Comparison of ENCODE assay signal across 11 cellular contexts in the genomic region with DNA sequence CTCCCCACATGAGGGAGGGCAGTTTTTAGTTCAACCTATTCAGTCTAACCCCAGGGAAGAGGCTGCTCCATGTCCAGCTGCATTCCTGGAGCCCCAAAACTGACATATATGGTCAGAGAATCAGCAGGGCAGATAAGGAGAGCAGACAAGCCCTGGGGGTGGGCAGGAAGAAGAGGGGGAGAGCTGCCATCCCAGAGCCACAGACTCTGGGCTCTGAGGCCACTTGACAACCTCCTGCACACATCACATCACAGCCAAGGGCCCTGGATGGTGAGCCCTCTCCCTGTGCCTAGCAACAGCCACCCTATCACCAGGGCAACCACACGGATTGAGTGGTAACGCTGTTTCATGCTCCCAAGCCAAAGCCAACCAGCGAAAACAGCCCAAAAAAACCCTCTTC. TPM values are rescaled to one million over a fixed set of nuclear protein-coding genes. Genes with fewer than 3 reads are reported as not detected.
DNase-seq lines count a peak whose midpoint lies in the region; ATAC-seq and TF ChIP-seq lines count a peak whose summit lies in the region.
"Had no signal": no experiment of that assay in that cellular context is flagged by ENCODE, and none has a peak within 500 bp of the region (broad histone marks: within the 10 kb centered on the region; RNA-seq: fewer than 3 reads in every experiment).

No MANE protein-coding gene starts in this region.

- H3K36me3 ChIP-seq in Loucy (ENCODE audit: insufficient read depth, low read length) (peaks cover 7% of the 10 kb centered on the region; the same call in 1 of the 2 replicates), adipocyte (ENCODE audit: control insufficient read depth, insufficient read depth, low read length, severe bottlenecking) (peaks cover 27% of the 10 kb centered on the region), skeletal muscle satellite cell (ENCODE audit: insufficient read depth, low read length) (peaks cover 28% of the 10 kb centered on the region)

- no peak for ATAC-seq in HG03378 (IDR thresholded peaks at IDR 0.05; ENCODE audit: unreplicated experiment)

- H3K27me3 ChIP-seq in Loucy (ENCODE audit: insufficient read depth, low read length, poor library complexity, severe bottlenecking), result no peaks in the 10 kb centered on the region
- H3K27me3 ChIP-seq in adipocyte (replicated peaks; ENCODE audit: control insufficient read depth, insufficient read depth, low read length), result no peaks in the 10 kb centered on the region
- no peaks in the 10 kb centered on the region for H3K27me3 ChIP-seq in skeletal muscle satellite cell (ENCODE audit: control insufficient read depth, insufficient read depth, low read length)
- H3K27me3 ChIP-seq: SJCRH30 had no signal

- DNase-seq in adipocyte (ENCODE audit: low read depth) (no peak), hepatic stellate cell (ENCODE audit: low spot score) (peak; percentile 61), GM13977 (ENCODE audit: low spot score) (no peak), DMS153 treated with DMSO at 0.1 percent for 48 hours (lab: John Stamatoyannopoulos, UW; ENCODE audit: unreplicated experiment) (no peak)
- DNase-seq: NCI-H1048, SJCRH30 had no signal

- no peak overlapping the region for H2AFZ ChIP-seq in Loucy (ENCODE audit: low read length)

- peaks cover 53% of the 10 kb centered on the region for H3K79me2 ChIP-seq in Loucy (ENCODE audit: insufficient read depth, low read length)

- in situ Hi-C loops in GM13977 (cut with MboI; ENCODE audit: low pct_unique_long_range_greater_than_20kb, low sequenced_read_pairs, unreplicated experiment), result no loop called here

- no peaks in the 10 kb centered on the region for H3F3A ChIP-seq in Loucy (ENCODE audit: low read depth)

- H3K9me2 ChIP-seq in Loucy (replicated peaks; ENCODE audit: low read depth, low read length), result no peaks in the 10 kb centered on the region

- peaks cover 5% of the 10 kb centered on the region for H4K20me1 ChIP-seq in Loucy (ENCODE audit: insufficient read depth, low read length, poor library complexity, severe bottlenecking)

- peak overlapping the region; percentile 46 for H3K4me2 ChIP-seq in Loucy (ENCODE audit: low read depth, low read length, poor library complexity, severe bottlenecking)
- H3K4me2 ChIP-seq in skeletal muscle satellite cell (ENCODE audit: low read length), result peak overlapping the region; percentile 90

- H3K9me3 ChIP-seq in Loucy (ENCODE audit: insufficient read depth, low read depth, low read length), result no peaks in the 10 kb centered on the region
- H3K9me3 ChIP-seq in adipocyte (ENCODE audit: control insufficient read depth, low read length), result no peaks in the 10 kb centered on the region
- no peaks in the 10 kb centered on the region for H3K9me3 ChIP-seq in skeletal muscle satellite cell (replicated peaks; ENCODE audit: low read length)
- H3K9me3 ChIP-seq: SJCRH30 had no signal

- TF ChIP-seq CTCF in Loucy (conservative IDR thresholded peaks at IDR 0.05; ENCODE audit: low read length) (no peak), GM13977 (IDR thresholded peaks at IDR 0.05; ENCODE audit: extremely low read depth, insufficient read depth, missing control alignments) (no peak)

- H3K9ac ChIP-seq in Loucy (ENCODE audit: low read depth, low read length, poor library complexity, severe bottlenecking) (peak overlapping the region; percentile 40), adipocyte (ENCODE audit: low read length) (peak overlapping the region; percentile 18), skeletal muscle satellite cell (ENCODE audit: low read depth, low read length) (no peak overlapping the region)

- peaks cover 37% of the 10 kb centered on the region for H3K4me1 ChIP-seq in Loucy (ENCODE audit: insufficient read depth, low read length, poor library complexity, severe bottlenecking)
- peaks cover 56% of the 10 kb centered on the region for H3K4me1 ChIP-seq in adipocyte (ENCODE audit: control insufficient read depth, insufficient read depth, low read length)
- peaks cover 58% of the 10 kb centered on the region for H3K4me1 ChIP-seq in skeletal muscle satellite cell (ENCODE audit: control insufficient read depth, insufficient read depth, low read length)
- H3K4me1 ChIP-seq: SJCRH30 had no signal

- H3K4me3 ChIP-seq in Loucy (ENCODE audit: low read length, poor library complexity, severe bottlenecking) (peak overlapping the region; percentile 9), adipocyte (ENCODE audit: low read length) (no peak overlapping the region), skeletal muscle satellite cell (ENCODE audit: low read length) (peak overlapping the region; percentile 29)
- H3K4me3 ChIP-seq: SJCRH30 had no signal

RNA-seq across cellular contexts. Expression of a gene that starts 3.1 kb away (rescaled TPM):
- total RNA-seq in skeletal muscle satellite cell (2012; rRNA removed), result 36.8 and 39.5 TPM in 2 replicates

RNA-seq across cellular contexts. Expression of a gene that starts 3.5 kb away (rescaled TPM):
- total RNA-seq in skeletal muscle satellite cell (2012; rRNA removed), result 11.2 and 12.7 TPM in 2 replicates

RNA-seq across cellular contexts. Expression of a gene that starts 21.7 kb away (rescaled TPM):
- under 0.01 TPM in 1 of 2 replicates, not detected in the other for total RNA-seq in skeletal muscle satellite cell (2012; rRNA removed)
- total RNA-seq: endothelial cell of umbilical vein, mesenteric fat pad had no signal
